9 cellular contexts compared by ENCODE assay signal in the genomic region with DNA sequence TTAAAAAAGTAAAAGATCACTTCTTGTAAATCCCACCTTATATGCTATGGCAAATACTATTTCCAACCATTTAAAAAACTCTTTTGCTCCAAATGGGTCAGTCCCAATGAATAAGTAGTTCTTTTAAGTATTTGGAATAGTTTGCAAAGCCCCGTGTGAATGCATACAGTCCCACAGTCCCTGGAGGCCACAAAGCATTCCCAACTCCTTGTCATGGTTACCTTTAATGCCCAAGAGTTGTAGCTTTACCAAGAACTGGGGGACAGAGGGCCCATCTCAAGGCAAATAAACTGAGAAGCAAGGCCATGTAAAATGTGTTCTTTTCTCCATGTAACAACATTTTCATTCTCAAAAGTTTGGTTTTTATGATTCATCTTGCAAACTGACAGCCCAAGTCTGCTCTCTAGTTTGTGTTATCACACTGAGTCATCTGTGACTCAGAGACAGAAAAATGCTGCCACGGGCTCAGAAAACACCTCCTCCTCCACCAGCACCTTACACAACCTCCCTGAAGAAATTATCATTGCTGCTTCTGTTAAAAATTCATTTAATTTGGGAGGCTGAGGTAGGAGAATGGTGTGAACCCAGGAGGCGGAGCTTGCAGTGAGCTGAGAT.
A peak's percentile ranks its signal among the peaks of the same experiment; 100 is the strongest.
DNase-seq lines count a peak whose midpoint lies in the region; ATAC-seq, FAIRE-seq and TF ChIP-seq lines count a peak whose summit lies in the region.
"Had no signal": no experiment of that assay in that cellular context is flagged by ENCODE, and none has a peak within 500 bp of the region (broad histone marks: within the 10 kb centered on the region; RNA-seq: fewer than 3 reads in every experiment).

No MANE protein-coding gene starts in this region.

- H3K4me2 ChIP-seq in PC-3 (ENCODE audit: low read length): peak overlapping the region; percentile 64

- H3K9me3 ChIP-seq in PC-3 (ENCODE audit: low read length) (no peaks in the 10 kb centered on the region), sigmoid colon (no peaks in the 10 kb centered on the region)

- H3K4me1 ChIP-seq in PC-3 (ENCODE audit: insufficient read depth, low read length): peaks cover 41% of the 10 kb centered on the region
- H3K4me1 ChIP-seq in sigmoid colon: peaks cover 0 to 9% (median 0%) of the 10 kb centered on the region in 4 donors

- CTCF ChIA-PET in PC-3 (lab: Charles Lee): interaction anchor here (0.6 kb wide), 1 partner anchor 94 kb away, joined by 3 read pairs; no protein-coding TSS in a partner anchor

- peak; percentile 46 for DNase-seq in NK-92 treated with Interleukin-12 subunit alpha and Interleukin-12 subunit beta, amount 100 ng/mL, for 24 hours (lab: John Stamatoyannopoulos, UW)
- DNase-seq in NK-92 (lab: John Stamatoyannopoulos, UW; ENCODE audit: unreplicated experiment) (no peak), PC-3 (peak; percentile 96), fibroblast of gingiva (ENCODE audit: low read depth) (peak; percentile 81), sigmoid colon (peak; percentile 69), GM12891 (ENCODE audit: insufficient read length, low spot score) (no peak), left lobe of liver (ENCODE audit: low spot score) (no peak)

- H3F3A ChIP-seq in PC-3 (ENCODE audit: low read length, unreplicated experiment): peaks cover 9% of the 10 kb centered on the region

- H3K27ac ChIP-seq in PC-3 (ENCODE audit: low read length) (peak overlapping the region; percentile 39), sigmoid colon (peak overlapping the region in 1 of 4 donors; percentile 55)

- TF ChIP-seq EP300 in sigmoid colon (IDR thresholded peaks at IDR 0.05): no peak

- H3K4me3 ChIP-seq in PC-3 (ENCODE audit: low read length) (no peak overlapping the region), sigmoid colon (no peak overlapping the region)

- H4K20me1 ChIP-seq in PC-3 (ENCODE audit: low read length): no peaks in the 10 kb centered on the region

- no peak overlapping the region for H2AFZ ChIP-seq in PC-3 (ENCODE audit: low read length)

- TF ChIP-seq CTCF in PC-3 (conservative IDR thresholded peaks at IDR 0.05; ENCODE audit: low read depth, low read length): no peak
- TF ChIP-seq CTCF in sigmoid colon (IDR thresholded peaks at IDR 0.05): no peak

- no peaks in the 10 kb centered on the region for H3K79me2 ChIP-seq in PC-3 (ENCODE audit: low read length)

- BruUV-seq in PC-3 (replicated peaks; lab: Mats Ljungman, UMichigan): no TSS peak

- no peak overlapping the region for H3K9ac ChIP-seq in PC-3 (ENCODE audit: low read length)

- no peak for FAIRE-seq in GM12891 (lab: Jason Lieb, UNC)
- FAIRE-seq: A204.1 had no signal

- no peaks in the 10 kb centered on the region for H3K27me3 ChIP-seq in PC-3 (ENCODE audit: low read length)
- H3K27me3 ChIP-seq in sigmoid colon: no peaks in the 10 kb centered on the region

- WGBS in sigmoid colon, 2 donors: 45 to 63% methylated on average over 3 of the region's 3 CpGs

- H3K36me3 ChIP-seq in PC-3 (ENCODE audit: low read depth, low read length) (no peaks in the 10 kb centered on the region), sigmoid colon (no peaks in the 10 kb centered on the region)

- POLR2A ChIA-PET in PC-3 (lab: Charles Lee; ENCODE audit: unreplicated experiment): no interaction called here

- no peak for TF ChIP-seq POLR2A in sigmoid colon (IDR thresholded peaks at IDR 0.05)
- no peak for TF ChIP-seq POLR2A in GM12891 (IDR thresholded peaks at IDR 0.05; ENCODE audit: low read depth, low read length)

- no peaks in the 10 kb centered on the region for H3K9me2 ChIP-seq in PC-3 (replicated peaks; ENCODE audit: low read length)

- peak; percentile 97 for ATAC-seq in PC-3
- no peak for ATAC-seq in left lobe of liver
- no peak for ATAC-seq in GM21367 (IDR thresholded peaks at IDR 0.05; ENCODE audit: unreplicated experiment)

- intact Hi-C loops in PC-3 (cut with micrococcal nuclease) (loop anchor here (5.0 kb wide), 1 partner anchor 120 kb away; no protein-coding TSS in a partner anchor), sigmoid colon (cut with DNase I) (no loop called here)

TF ChIP-seq in GM12891, 5 proteins besides CTCF, POLR2A, EP300 and RAD21:
- TF ChIP-seq TAF1 (IDR thresholded peaks at IDR 0.05; ENCODE audit: low read depth, low read length) (no peak), POU2F2 (IDR thresholded peaks at IDR 0.05; ENCODE audit: low read depth, low read length) (no peak), POLR2AphosphoS5 (IDR thresholded peaks at IDR 0.05; ENCODE audit: low read depth, low read length) (no peak)

Comparison
In these comparisons a context has a peak if more than half of its experiments do, and no peak if none do; other contexts are left out.
1. DNase-seq: peak in NK-92 treated with Interleukin-12 subunit alpha and Interleukin-12 subunit beta, amount 100 ng/mL, for 24 hours (single experiment), PC-3 (single experiment), fibroblast of gingiva (single experiment) and sigmoid colon (single experiment); none in NK-92 (single experiment), GM12891 (single experiment) and left lobe of liver (single experiment).